In the genomic region with DNA sequence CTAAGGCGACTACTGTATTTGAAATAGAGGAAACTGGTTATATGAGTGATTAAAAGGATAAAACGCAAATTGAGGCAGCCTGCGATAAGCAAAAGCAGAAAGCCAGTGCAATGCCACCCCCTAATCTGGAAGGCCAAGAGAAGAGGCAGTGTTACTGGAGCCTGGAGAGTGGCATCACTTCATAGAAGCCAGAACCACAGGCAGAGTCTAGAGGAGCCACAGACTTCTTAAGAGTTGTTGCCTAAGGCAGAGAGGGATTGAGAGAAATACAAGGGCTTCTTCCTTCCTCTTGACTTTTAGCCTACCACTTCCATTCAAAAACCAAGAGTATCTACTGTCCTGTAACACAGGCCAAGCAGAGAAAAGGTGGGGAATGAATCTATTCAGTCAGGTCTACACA, we compare ENCODE assay signal across 28 cellular contexts.
A peak's percentile ranks its signal among the peaks of the same experiment; 100 is the strongest.
DNase-seq lines count a peak whose midpoint lies in the region; ATAC-seq, FAIRE-seq and TF ChIP-seq lines count a peak whose summit lies in the region.
"Had no signal": no experiment of that assay in that cellular context is flagged by ENCODE, and none has a peak within 500 bp of the region (broad histone marks: within the 10 kb centered on the region; RNA-seq: fewer than 3 reads in every experiment).

No MANE protein-coding gene starts in this region.

- no peaks in the 10 kb centered on the region for H3K36me3 Mint-ChIP-seq in astrocyte (ENCODE audit: low read depth, unreplicated experiment)
- no peaks in the 10 kb centered on the region for H3K36me3 Mint-ChIP-seq in natural killer cell treated with Interleukin-12 subunit alpha and Interleukin-12 subunit beta and Interleukin-15 and Interleukin-18, amount 100 ng/mL, for 72 hours
- H3K36me3 Mint-ChIP-seq: activated naive CD4-positive, alpha-beta T cell treated with anti-CD3 and anti-CD28 coated beads, Interleukin-2, amount 10 ng/mL, durations not matched to agents 7 days and 5 days had no signal

- H3K4me3 ChIP-seq in astrocyte (ENCODE audit: insufficient read depth, low read depth, low read length): no peak overlapping the region
- no peak overlapping the region for H3K4me3 ChIP-seq in keratinocyte (ENCODE audit: control insufficient read depth in 2 of 3, extremely low read depth in 1 of 3, insufficient read depth in 2 of 3, low read depth in 1 of 3, low read length in 3 of 3)
- H3K4me3 ChIP-seq: gastrocnemius medialis, Peyer's patch, SJCRH30, smooth muscle cell, stomach, thyroid gland had no signal

- H3K27ac Mint-ChIP-seq in astrocyte (ENCODE audit: unreplicated experiment): no peak overlapping the region
- H3K27ac Mint-ChIP-seq in natural killer cell treated with Interleukin-12 subunit alpha and Interleukin-12 subunit beta and Interleukin-15 and Interleukin-18, amount 100 ng/mL, for 72 hours: no peak overlapping the region
- H3K27ac Mint-ChIP-seq: activated naive CD4-positive, alpha-beta T cell treated with anti-CD3 and anti-CD28 coated beads, Interleukin-2, amount 10 ng/mL, durations not matched to agents 7 days and 5 days; activated T-helper 1 cell treated with anti-CD3 and anti-CD28 coated beads, Interleukin-12 subunit alpha, Interleukin-12 subunit beta, Interleukin-2, Interleukin-4 antibody, amounts not matched to agents 30 ng/mL and 10 ng/mL and 1 ng/mL, durations not matched to agents 14 hours and 24 hours and 36 hours had no signal

- DNase-seq in ACHN (peak; percentile 46), M059J (ENCODE audit: low read depth) (peak; percentile 42), astrocyte (ENCODE audit: low read depth) (no peak), keratinocyte (ENCODE audit: low read depth, low spot score) (no peak), NAMALWA (ENCODE audit: low spot score) (no peak), medulla oblongata (ENCODE audit: extremely low spot score) (no peak)
- no peak for DNase-seq in stimulated activated naive CD8-positive, alpha-beta T cell treated with anti-CD3 and anti-CD28 coated beads, Interleukin-15, Interleukin-2, amounts not matched to agents 100 U/mL and 50 U/mL, for 24 hours
- no peak for DNase-seq in natural killer cell treated with Interleukin-12 subunit alpha and Interleukin-12 subunit beta and Interleukin-15 and Interleukin-18, amount 100 ng/mL, for 72 hours (ENCODE audit: low spot score)
- DNase-seq: activated CD4-positive, alpha-beta T cell treated with anti-CD3 and anti-CD28 coated beads, Interleukin-2, amount 50 U/mL, for 4 hours; activated naive CD4-positive, alpha-beta T cell treated with anti-CD3 and anti-CD28 coated beads, Interleukin-2, amount 10 ng/mL, durations not matched to agents 7 days and 5 days; effector CD4-positive, alpha-beta T cell; gastrocnemius medialis; hypothalamus; NCI-H1105; NCI-H187 treated with DMSO at 0.1 percent for 48 hours; NCI-H2171 treated with DMSO at 0.1 percent for 48 hours; NCI-H526; SJCRH30; stimulated activated CD4-positive, alpha-beta T cell treated with anti-CD3 and anti-CD28 coated beads, Interleukin-1b, Interleukin-23, amount 100 ng/mL, for 48 hours; stimulated activated CD8-positive, alpha-beta memory T cell treated with anti-CD3 and anti-CD28 coated beads, Interleukin-4, amount 100 ng/mL, for 48 hours; stomach; thyroid gland had no signal

- peaks cover 5% of the 10 kb centered on the region for H3K4me1 Mint-ChIP-seq in astrocyte (ENCODE audit: low read depth, unreplicated experiment)
- H3K4me1 Mint-ChIP-seq in natural killer cell treated with Interleukin-12 subunit alpha and Interleukin-12 subunit beta and Interleukin-15 and Interleukin-18, amount 100 ng/mL, for 72 hours (ENCODE audit: low read depth in 2 of 2): no peaks in the 10 kb centered on the region
- H3K4me1 Mint-ChIP-seq: activated naive CD4-positive, alpha-beta T cell treated with anti-CD3 and anti-CD28 coated beads, Interleukin-2, amount 10 ng/mL, durations not matched to agents 7 days and 5 days had no signal

- H3K9ac ChIP-seq in astrocyte (ENCODE audit: low read length) (no peak overlapping the region), keratinocyte (ENCODE audit: control insufficient read depth, extremely low read depth, insufficient read depth, low read length) (no peak overlapping the region)
- H3K9ac ChIP-seq: KMS-11 had no signal

- dilution Hi-C loops in keratinocyte (cut with MboI; ENCODE audit: extremely low pct_ligation_motif_present, low sequenced_read_pairs): no loop called here

- H4K20me1 ChIP-seq in astrocyte (ENCODE audit: insufficient read depth, low read length): no peaks in the 10 kb centered on the region
- no peaks in the 10 kb centered on the region for H4K20me1 ChIP-seq in keratinocyte (ENCODE audit: control insufficient read depth, extremely low read depth, insufficient read depth, low read length)

- no peaks in the 10 kb centered on the region for H3K27me3 Mint-ChIP-seq in astrocyte (ENCODE audit: low read depth, unreplicated experiment)
- peaks cover 22 to 32% of the 10 kb centered on the region in 2 donors for H3K27me3 Mint-ChIP-seq in natural killer cell treated with Interleukin-12 subunit alpha and Interleukin-12 subunit beta and Interleukin-15 and Interleukin-18, amount 100 ng/mL, for 72 hours
- H3K27me3 Mint-ChIP-seq: activated naive CD4-positive, alpha-beta T cell treated with anti-CD3 and anti-CD28 coated beads, Interleukin-2, amount 10 ng/mL, durations not matched to agents 7 days and 5 days had no signal

- no peak for TF ChIP-seq CTCF in astrocyte (IDR thresholded peaks at IDR 0.05; ENCODE audit: insufficient read depth, low read depth, low read length)
- TF ChIP-seq CTCF in keratinocyte (optimal IDR thresholded peaks at IDR 0.05 in 1 of 3, IDR thresholded peaks at IDR 0.05 in 1 of 3, conservative IDR thresholded peaks at IDR 0.05 in 1 of 3; ENCODE audit: extremely low read depth in 1 of 3, insufficient read depth in 2 of 3, low read length in 3 of 3): no peak

- no peaks in the 10 kb centered on the region for H3K9me1 ChIP-seq in keratinocyte (ENCODE audit: control insufficient read depth, extremely low read depth, insufficient read depth, low read length)

- H2AFZ ChIP-seq in astrocyte (ENCODE audit: low read depth, low read length) (no peak overlapping the region), keratinocyte (ENCODE audit: control insufficient read depth, low read length) (peak overlapping the region; percentile 59)

- H3K27me3 ChIP-seq in astrocyte (ENCODE audit: insufficient read depth, low read length) (no peaks in the 10 kb centered on the region), keratinocyte (ENCODE audit: control insufficient read depth, extremely low read depth, insufficient read depth, low read length) (no peaks in the 10 kb centered on the region)
- H3K27me3 ChIP-seq: gastrocnemius medialis, Peyer's patch, SJCRH30, stomach, thyroid gland had no signal

- no peak for ATAC-seq in stimulated activated naive CD8-positive, alpha-beta T cell treated with anti-CD3 and anti-CD28 coated beads, Interleukin-15, Interleukin-2, amounts not matched to agents 100 U/mL and 50 U/mL, for 24 hours
- no peak for ATAC-seq in natural killer cell treated with Interleukin-12 subunit alpha and Interleukin-12 subunit beta and Interleukin-15 and Interleukin-18, amount 100 ng/mL, for 72 hours
- ATAC-seq: gastrocnemius medialis, left lobe of liver had no signal

- no peak overlapping the region for H3K4me3 Mint-ChIP-seq in astrocyte (ENCODE audit: unreplicated experiment)
- no peak overlapping the region for H3K4me3 Mint-ChIP-seq in natural killer cell treated with Interleukin-12 subunit alpha and Interleukin-12 subunit beta and Interleukin-15 and Interleukin-18, amount 100 ng/mL, for 72 hours
- H3K4me3 Mint-ChIP-seq: activated naive CD4-positive, alpha-beta T cell treated with anti-CD3 and anti-CD28 coated beads, Interleukin-2, amount 10 ng/mL, durations not matched to agents 7 days and 5 days; activated T-helper 1 cell treated with anti-CD3 and anti-CD28 coated beads, Interleukin-12 subunit alpha, Interleukin-12 subunit beta, Interleukin-2, Interleukin-4 antibody, amounts not matched to agents 30 ng/mL and 10 ng/mL and 1 ng/mL, durations not matched to agents 14 hours and 24 hours and 36 hours had no signal

- peak overlapping the region; percentile 18 for H3K4me2 ChIP-seq in astrocyte (ENCODE audit: low read length)
- H3K4me2 ChIP-seq in keratinocyte (ENCODE audit: control insufficient read depth, extremely low read depth, insufficient read depth, low read depth, low read length): peak overlapping the region; percentile 27
- H3K4me2 ChIP-seq: KMS-11, smooth muscle cell had no signal

- peak overlapping the region; percentile 4 for H3K27ac ChIP-seq in astrocyte (ENCODE audit: low read depth, low read length)
- H3K27ac ChIP-seq in keratinocyte (ENCODE audit: control insufficient read depth, insufficient read depth, low read length): peak overlapping the region; percentile 10
- H3K27ac ChIP-seq: gastrocnemius medialis, KMS-11, Peyer's patch, SJCRH30, stomach, thyroid gland had no signal

- H3K9me3 Mint-ChIP-seq in astrocyte (ENCODE audit: unreplicated experiment): no peaks in the 10 kb centered on the region
- no peaks in the 10 kb centered on the region for H3K9me3 Mint-ChIP-seq in natural killer cell treated with Interleukin-12 subunit alpha and Interleukin-12 subunit beta and Interleukin-15 and Interleukin-18, amount 100 ng/mL, for 72 hours
- H3K9me3 Mint-ChIP-seq: activated naive CD4-positive, alpha-beta T cell treated with anti-CD3 and anti-CD28 coated beads, Interleukin-2, amount 10 ng/mL, durations not matched to agents 7 days and 5 days; activated T-helper 1 cell treated with anti-CD3 and anti-CD28 coated beads, Interleukin-12 subunit alpha, Interleukin-12 subunit beta, Interleukin-2, Interleukin-4 antibody, amounts not matched to agents 30 ng/mL and 10 ng/mL and 1 ng/mL, durations not matched to agents 14 hours and 24 hours and 36 hours had no signal

- H3K9me3 ChIP-seq in astrocyte (ENCODE audit: insufficient read depth, low read depth, low read length) (no peaks in the 10 kb centered on the region), keratinocyte (ENCODE audit: control insufficient read depth, low read depth, low read length) (no peaks in the 10 kb centered on the region)
- H3K9me3 ChIP-seq: gastrocnemius medialis, Peyer's patch, SJCRH30, stomach, thyroid gland had no signal

- H3K79me2 ChIP-seq in astrocyte (ENCODE audit: insufficient read depth, low read length): no peaks in the 10 kb centered on the region
- no peaks in the 10 kb centered on the region for H3K79me2 ChIP-seq in keratinocyte (ENCODE audit: control insufficient read depth, insufficient read depth, low read length)

- in situ Hi-C loops in ACHN (cut with HindIII; ENCODE audit: low pct_ligation_motif_present, low pct_unique_long_range_greater_than_20kb, low sequenced_read_pairs): no loop called here

- H3K36me3 ChIP-seq in astrocyte (ENCODE audit: insufficient read depth, low read length): no peaks in the 10 kb centered on the region
- no peaks in the 10 kb centered on the region for H3K36me3 ChIP-seq in keratinocyte (ENCODE audit: control insufficient read depth in 2 of 2, extremely low read depth in 1 of 2, insufficient read depth in 2 of 2, low read length in 2 of 2)
- H3K36me3 ChIP-seq: gastrocnemius medialis, Peyer's patch, SJCRH30, stomach, thyroid gland had no signal

- no peak for FAIRE-seq in astrocyte (lab: Jason Lieb, UNC)
- peak; percentile 34 for FAIRE-seq in keratinocyte (lab: Jason Lieb, UNC)
- FAIRE-seq: colon had no signal

- no peaks in the 10 kb centered on the region for H3K4me1 ChIP-seq in astrocyte (ENCODE audit: insufficient read depth, low read length)
- H3K4me1 ChIP-seq in keratinocyte (ENCODE audit: control insufficient read depth, extremely low read depth, insufficient read depth, low read length): peaks cover 17% of the 10 kb centered on the region
- H3K4me1 ChIP-seq: gastrocnemius medialis, Peyer's patch, SJCRH30, stomach, thyroid gland had no signal

Comparison
In these comparisons a context has a peak if more than half of its experiments do, and no peak if none do; other contexts are left out.
1. DNase-seq: peak in ACHN (single experiment) and M059J (single experiment); none in astrocyte (single experiment), keratinocyte (single experiment), NAMALWA (single experiment), stimulated activated naive CD8-positive, alpha-beta T cell treated with anti-CD3 and anti-CD28 coated beads, Interleukin-15, Interleukin-2, amounts not matched to agents 100 U/mL and 50 U/mL, for 24 hours (single experiment), medulla oblongata (single experiment) and natural killer cell treated with Interleukin-12 subunit alpha and Interleukin-12 subunit beta and Interleukin-15 and Interleukin-18, amount 100 ng/mL, for 72 hours (single experiment).